Comparison of ENCODE assay signal across 13 cellular contexts in the genomic region with DNA sequence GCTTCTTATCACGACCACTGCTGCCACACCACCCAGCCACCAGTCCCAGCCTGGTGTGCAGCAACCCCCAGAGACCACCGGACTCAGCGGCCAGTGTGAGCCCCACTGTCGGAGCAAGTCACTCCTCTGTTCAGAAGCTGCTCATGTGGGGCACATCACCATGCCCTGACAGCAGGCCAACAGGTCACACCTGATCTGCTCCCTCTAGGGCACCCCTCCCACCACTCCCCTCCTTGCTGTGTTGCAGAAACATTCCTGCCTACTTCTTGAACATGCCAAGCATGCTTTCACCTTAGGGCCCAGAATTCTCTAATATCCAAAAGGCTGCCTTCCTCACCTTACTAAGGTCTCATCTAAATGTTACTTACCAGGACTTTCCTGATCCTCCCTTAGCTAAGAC.
DNase-seq lines count a peak whose midpoint lies in the region; ATAC-seq and TF ChIP-seq lines count a peak whose summit lies in the region.
"Had no signal": no experiment of that assay in that cellular context is flagged by ENCODE, and none has a peak within 500 bp of the region (broad histone marks: within the 10 kb centered on the region; RNA-seq: fewer than 3 reads in every experiment).

No MANE protein-coding gene starts in this region.

- intact Hi-C loops in colonic mucosa (cut with DNase I) = no loop called here

- no peak overlapping the region for H3K27ac ChIP-seq in HUES6 (ENCODE audit: low read depth, low read length)
- H3K27ac ChIP-seq in colonic mucosa = peak overlapping the region; percentile 81
- H3K27ac ChIP-seq in mesenchymal stem cell (ENCODE audit: low read length, poor library complexity, severe bottlenecking) = peak overlapping the region; percentile 6
- no peak overlapping the region for H3K27ac ChIP-seq in Karpas-422 (ENCODE audit: low read length)

- H3K36me3 ChIP-seq in HUES6 (ENCODE audit: control insufficient read depth, insufficient read depth, low read length) = no peaks in the 10 kb centered on the region
- H3K36me3 ChIP-seq in colonic mucosa = no peaks in the 10 kb centered on the region
- H3K36me3 ChIP-seq in mesenchymal stem cell (ENCODE audit: control insufficient read depth in 1 of 2, insufficient read depth in 2 of 2, low read depth in 1 of 2, low read length in 2 of 2) = peaks cover 7 to 17% of the 10 kb centered on the region in 2 experiments
- H3K36me3 ChIP-seq in Karpas-422 (ENCODE audit: insufficient read depth, low read length) = no peaks in the 10 kb centered on the region

- no peak for DNase-seq in colonic mucosa
- DNase-seq in mesenchymal stem cell = no peak
- DNase-seq in stimulated activated naive B cell treated with anti-CD40 and anti-IgM and Interleukin-4, amounts not matched to agents 10 μg/mL and 1 μg/mL and 100 μg/mL, for 72 hours = no peak
- no peak for DNase-seq in Karpas-422
- no peak for DNase-seq in SKM-1 (lab: John Stamatoyannopoulos, UW; ENCODE audit: unreplicated experiment)
- DNase-seq: activated T-cell treated with anti-CD3 and anti-CD28 coated beads, Interleukin-2, amount 50 U/mL, for 72 hours; DMS 273 treated with DMSO at 0.1 percent for 48 hours; NCI-H1105; posterior cingulate gyrus; T-helper 9 cell had no signal

- H4K91ac ChIP-seq in mesenchymal stem cell (ENCODE audit: low read length) = peak overlapping the region; percentile 99

- peak overlapping the region; percentile 22 to 56 for H3K14ac ChIP-seq in mesenchymal stem cell (ENCODE audit: low read length in 2 of 2)

- peaks cover 30% of the 10 kb centered on the region for H3K79me1 ChIP-seq in mesenchymal stem cell (replicated peaks; ENCODE audit: low read length, poor library complexity, severe bottlenecking)

- no peak overlapping the region for H2BK5ac ChIP-seq in mesenchymal stem cell (ENCODE audit: low read depth, low read length, poor library complexity, severe bottlenecking)

- H3K4me2 ChIP-seq in mesenchymal stem cell (ENCODE audit: low read length, poor library complexity, severe bottlenecking) = no peak overlapping the region
- no peak overlapping the region for H3K4me2 ChIP-seq in Karpas-422 (ENCODE audit: low read depth, low read length, poor library complexity, severe bottlenecking)

- peak overlapping the region; percentile 64 for H2AK5ac ChIP-seq in mesenchymal stem cell (ENCODE audit: low read length, severe bottlenecking)

- peaks cover 13 to 50% of the 10 kb centered on the region in 2 donors for H3K36me3 Mint-ChIP-seq in stimulated activated naive B cell treated with anti-CD40 and anti-IgM and Interleukin-4, amounts not matched to agents 10 μg/mL and 1 μg/mL and 100 μg/mL, for 72 hours

- H3K18ac ChIP-seq in mesenchymal stem cell (ENCODE audit: low read depth in 1 of 2, low read length in 2 of 2) = peak overlapping the region; percentile 77 to 99

- H2AFZ ChIP-seq in mesenchymal stem cell (ENCODE audit: low read depth, low read length) (no peak overlapping the region), Karpas-422 (ENCODE audit: low read length) (no peak overlapping the region)

- no peaks in the 10 kb centered on the region for H3K79me2 ChIP-seq in Karpas-422 (ENCODE audit: low read length)

- peak overlapping the region; percentile 39 for H3K27ac Mint-ChIP-seq in stimulated activated naive B cell treated with anti-CD40 and anti-IgM and Interleukin-4, amounts not matched to agents 10 μg/mL and 1 μg/mL and 100 μg/mL, for 72 hours
- H3K27ac Mint-ChIP-seq: activated T-cell treated with anti-CD3 and anti-CD28 coated beads, Interleukin-2, amount 50 U/mL, for 72 hours had no signal

- peak overlapping the region; percentile 16 for H3K9ac ChIP-seq in HUES6 (ENCODE audit: low read length)
- H3K9ac ChIP-seq in colonic mucosa (ENCODE audit: low read depth in 2 of 2, low read length in 2 of 2) = no peak overlapping the region
- peak overlapping the region; percentile 76 for H3K9ac ChIP-seq in mesenchymal stem cell (ENCODE audit: low read length)
- no peak overlapping the region for H3K9ac ChIP-seq in Karpas-422 (ENCODE audit: low read length)

- no peaks in the 10 kb centered on the region for H4K20me1 ChIP-seq in Karpas-422 (ENCODE audit: insufficient read depth, low read depth, low read length)

- peaks cover 35 to 61% of the 10 kb centered on the region in 2 donors for H3K4me1 Mint-ChIP-seq in stimulated activated naive B cell treated with anti-CD40 and anti-IgM and Interleukin-4, amounts not matched to agents 10 μg/mL and 1 μg/mL and 100 μg/mL, for 72 hours

- ATAC-seq in stimulated activated naive B cell treated with anti-CD40 and anti-IgM and Interleukin-4, amounts not matched to agents 10 μg/mL and 1 μg/mL and 100 μg/mL, for 72 hours (replicated peaks) = no peak
- no peak for ATAC-seq in HG03139 (IDR thresholded peaks at IDR 0.05; ENCODE audit: unreplicated experiment)
- ATAC-seq in HG03159 (IDR thresholded peaks at IDR 0.05; ENCODE audit: unreplicated experiment) = no peak
- ATAC-seq: activated T-cell treated with anti-CD3 and anti-CD28 coated beads, Interleukin-2, amount 50 U/mL, for 72 hours had no signal

- 86% methylated on average over 4 of the region's 4 CpGs for WGBS in mesenchymal stem cell

- H3K4me3 Mint-ChIP-seq in stimulated activated naive B cell treated with anti-CD40 and anti-IgM and Interleukin-4, amounts not matched to agents 10 μg/mL and 1 μg/mL and 100 μg/mL, for 72 hours = no peak overlapping the region
- H3K4me3 Mint-ChIP-seq: activated T-cell treated with anti-CD3 and anti-CD28 coated beads, Interleukin-2, amount 50 U/mL, for 72 hours had no signal

- no peaks in the 10 kb centered on the region for H3K27me3 Mint-ChIP-seq in stimulated activated naive B cell treated with anti-CD40 and anti-IgM and Interleukin-4, amounts not matched to agents 10 μg/mL and 1 μg/mL and 100 μg/mL, for 72 hours

- peak overlapping the region; percentile 85 for H2BK15ac ChIP-seq in mesenchymal stem cell (ENCODE audit: low read depth, poor library complexity, severe bottlenecking)

- peak overlapping the region; percentile 98 for H4K8ac ChIP-seq in mesenchymal stem cell (ENCODE audit: low read length)

- H2BK12ac ChIP-seq in mesenchymal stem cell (ENCODE audit: low read length in 2 of 2) = peak overlapping the region; percentile 59 to 98

- H3K9me2 ChIP-seq in Karpas-422 (replicated peaks; ENCODE audit: insufficient read depth, low read length) = no peaks in the 10 kb centered on the region

- no peaks in the 10 kb centered on the region for H3K9me3 Mint-ChIP-seq in stimulated activated naive B cell treated with anti-CD40 and anti-IgM and Interleukin-4, amounts not matched to agents 10 μg/mL and 1 μg/mL and 100 μg/mL, for 72 hours
- H3K9me3 Mint-ChIP-seq: activated T-cell treated with anti-CD3 and anti-CD28 coated beads, Interleukin-2, amount 50 U/mL, for 72 hours had no signal

- no peak for TF ChIP-seq CTCF in colonic mucosa (IDR thresholded peaks at IDR 0.05)

- H3K27me3 ChIP-seq in HUES6 (ENCODE audit: control insufficient read depth, insufficient read depth, low read length) = no peaks in the 10 kb centered on the region
- H3K27me3 ChIP-seq in colonic mucosa = no peaks in the 10 kb centered on the region
- H3K27me3 ChIP-seq in mesenchymal stem cell (ENCODE audit: control insufficient read depth in 1 of 2, insufficient read depth in 1 of 2, low read length in 2 of 2) = no peaks in the 10 kb centered on the region
- H3K27me3 ChIP-seq in Karpas-422 (ENCODE audit: low read length) = no peaks in the 10 kb centered on the region

- H3K4me3 ChIP-seq in HUES6 (ENCODE audit: low read depth, low read length) (no peak overlapping the region), colonic mucosa (no peak overlapping the region), mesenchymal stem cell (ENCODE audit: insufficient read depth in 1 of 2, low read depth in 1 of 2, low read length in 2 of 2) (no peak overlapping the region), Karpas-422 (ENCODE audit: low read length) (no peak overlapping the region)

- H3K23ac ChIP-seq in mesenchymal stem cell (ENCODE audit: low read length in 2 of 2) = no peak overlapping the region

- H2BK120ac ChIP-seq in mesenchymal stem cell (ENCODE audit: low read depth, low read length) = peak overlapping the region; percentile 99

- H3K4ac ChIP-seq in mesenchymal stem cell (ENCODE audit: low read depth in 1 of 2, low read length in 2 of 2) = peak overlapping the region; percentile 35 to 99

- H3K4me1 ChIP-seq in HUES6 (ENCODE audit: control insufficient read depth, insufficient read depth, low read length) (peaks cover 70% of the 10 kb centered on the region), colonic mucosa (peaks cover 12% of the 10 kb centered on the region), mesenchymal stem cell (ENCODE audit: control insufficient read depth, insufficient read depth, low read depth, low read length) (peaks cover 19% of the 10 kb centered on the region), Karpas-422 (ENCODE audit: low read length) (peaks cover 23% of the 10 kb centered on the region)

- H3K9me3 ChIP-seq in HUES6 (ENCODE audit: control insufficient read depth, insufficient read depth, low read depth, low read length) = no peaks in the 10 kb centered on the region
- H3K9me3 ChIP-seq in colonic mucosa = no peaks in the 10 kb centered on the region
- H3K9me3 ChIP-seq in mesenchymal stem cell (ENCODE audit: control insufficient read depth, low read length) = no peaks in the 10 kb centered on the region
- no peaks in the 10 kb centered on the region for H3K9me3 ChIP-seq in Karpas-422 (ENCODE audit: low read length)

Comparison
In these comparisons a context has a peak if more than half of its experiments do, and no peak if none do; other contexts are left out.
1. H3K27ac ChIP-seq: peak in colonic mucosa (single experiment) and mesenchymal stem cell (single experiment); none in HUES6 (single experiment) and Karpas-422 (single experiment).
2. H3K9ac ChIP-seq: peak in HUES6 (single experiment) and mesenchymal stem cell (single experiment); none in colonic mucosa (0 of 2) and Karpas-422 (single experiment).